Comparison of ENCODE assay signal across 2 cellular contexts in genomic region chr3:50688602-50689001, GRCh38.
TF ChIP-seq lines count a peak whose summit lies in the region.

No MANE protein-coding gene starts in this region.

TF ChIP-seq in GM23338, 12 proteins besides CTCF, POLR2A, EP300 and RAD21:
- TF ChIP-seq ZNF462 (CRISPR knock-in tag; IDR thresholded peaks at IDR 0.05) = 0 out of 2 replicates have a peak, but pooled peaks have one; percentile 29
TF ChIP-seq in GM23338: peak in this region for 1; not testable (repeated sequence) for 11.

TF ChIP-seq in H1, 55 proteins besides CTCF, POLR2A, EP300 and RAD21:
- 0 out of 2 replicates have a peak, but pooled peaks have one; percentile 32 for TF ChIP-seq TEAD4 (IDR thresholded peaks at IDR 0.05; ENCODE audit: low read depth, low read length)
